ENCODE assay signal across 23 cellular contexts in the genomic region with DNA sequence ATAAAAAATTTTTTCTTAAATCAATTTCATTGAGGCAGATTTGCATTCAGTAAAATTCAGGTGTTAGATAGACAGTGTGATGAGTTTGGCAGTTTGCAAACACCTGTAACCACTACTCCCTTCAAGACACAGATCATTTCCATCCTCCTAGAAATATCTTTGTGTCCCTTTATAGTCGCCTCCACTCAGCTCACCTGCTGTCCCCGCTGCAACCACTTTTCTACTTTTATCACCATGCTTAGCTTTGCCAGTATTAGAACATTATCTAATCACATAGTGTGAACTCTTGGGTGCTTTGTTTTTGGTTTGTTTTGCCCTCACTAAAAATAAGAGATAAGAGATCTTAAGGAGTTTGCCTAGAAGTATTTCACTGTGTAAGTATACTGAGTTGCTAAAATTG.
"Had no signal": no experiment of that assay in that cellular context is flagged by ENCODE, and none has a peak within 500 bp of the region (broad histone marks: within the 10 kb centered on the region; RNA-seq: fewer than 3 reads in every experiment).

No MANE protein-coding gene starts in this region.

- H3K9me3 ChIP-seq: gastrocnemius medialis, left ventricle myocardium inferior, lower lobe of right lung, testis, tibial nerve, upper lobe of right lung, vagina had no signal

- H3K27me3 Mint-ChIP-seq: naive thymus-derived CD8-positive, alpha-beta T cell; stimulated activated naive B cell treated with anti-CD40 and anti-IgM and Interleukin-4, amounts not matched to agents 10 μg/mL and 1 μg/mL and 100 μg/mL, for 72 hours; stimulated activated naive CD8-positive, alpha-beta T cell treated with anti-CD3 and anti-CD28 coated beads, Interleukin-15, amount 100 ng/mL, for 72 hours had no signal

- DNase-seq: dorsolateral prefrontal cortex; effector CD8-positive, alpha-beta T cell; gastrocnemius medialis; glutamatergic neuron; immature natural killer cell; left ventricle myocardium inferior; lower lobe of right lung; mesenchymal stem cell; naive thymus-derived CD8-positive, alpha-beta T cell; posterior cingulate gyrus; spleen; stimulated activated CD4-positive, alpha-beta T cell treated with anti-CD3 and anti-CD28 coated beads, Interleukin-2, amount 100 ng/mL, for 24 hours; stimulated activated CD4-positive, alpha-beta T cell treated with anti-CD3 and anti-CD28 coated beads, Interleukin-4, amount 100 ng/mL, for 4 hours; stimulated activated naive B cell treated with anti-CD40 and anti-IgM and Interleukin-4, amounts not matched to agents 10 μg/mL and 1 μg/mL and 100 μg/mL, for 72 hours; stimulated activated naive CD8-positive, alpha-beta T cell treated with anti-CD3 and anti-CD28 coated beads, Interleukin-15, amount 100 ng/mL, for 72 hours; testis; upper lobe of right lung had no signal

- H3K9me3 Mint-ChIP-seq: neural crest cell; stimulated activated naive CD8-positive, alpha-beta T cell treated with anti-CD3 and anti-CD28 coated beads, Interleukin-15, amount 100 ng/mL, for 72 hours had no signal

- H3K27me3 ChIP-seq: dorsolateral prefrontal cortex, gastrocnemius medialis, spleen, testis, tibial nerve, upper lobe of right lung, vagina had no signal

- H3K4me1 Mint-ChIP-seq: stimulated activated naive CD8-positive, alpha-beta T cell treated with anti-CD3 and anti-CD28 coated beads, Interleukin-15, amount 100 ng/mL, for 72 hours had no signal

- ATAC-seq: esophagus mucosa; gastrocnemius medialis; naive thymus-derived CD8-positive, alpha-beta T cell; sciatic nerve; stimulated activated naive B cell treated with anti-CD40 and anti-IgM and Interleukin-4, amounts not matched to agents 10 μg/mL and 1 μg/mL and 100 μg/mL, for 72 hours; stimulated activated naive CD8-positive, alpha-beta T cell treated with anti-CD3 and anti-CD28 coated beads, Interleukin-15, amount 100 ng/mL, for 72 hours had no signal

- H3K27ac Mint-ChIP-seq: naive thymus-derived CD8-positive, alpha-beta T cell; stimulated activated naive B cell treated with anti-CD40 and anti-IgM and Interleukin-4, amounts not matched to agents 10 μg/mL and 1 μg/mL and 100 μg/mL, for 72 hours had no signal

- H3K4me3 ChIP-seq: coronary artery, dorsolateral prefrontal cortex, gastrocnemius medialis, left ventricle myocardium inferior, lower lobe of right lung, spleen, testis, tibial nerve, upper lobe of right lung, vagina had no signal

- H3K27ac ChIP-seq: coronary artery, dorsolateral prefrontal cortex, gastrocnemius medialis, lower lobe of right lung, spleen, testis, tibial nerve, upper lobe of right lung, vagina had no signal

- H3K4me1 ChIP-seq: testis had no signal

- H3K36me3 ChIP-seq: gastrocnemius medialis had no signal

- H3K4me3 Mint-ChIP-seq: immature natural killer cell; naive thymus-derived CD8-positive, alpha-beta T cell; neural crest cell; stimulated activated naive B cell treated with anti-CD40 and anti-IgM and Interleukin-4, amounts not matched to agents 10 μg/mL and 1 μg/mL and 100 μg/mL, for 72 hours; stimulated activated naive CD8-positive, alpha-beta T cell treated with anti-CD3 and anti-CD28 coated beads, Interleukin-15, amount 100 ng/mL, for 72 hours had no signal
